Comparison of ENCODE assay signal across 20 cellular contexts in genomic region chr3:193530231-193531165, GRCh38. TPM values are rescaled to one million over a fixed set of nuclear protein-coding genes. Genes with fewer than 3 reads are reported as not detected.
"Had no signal": no experiment of that assay in that cellular context is flagged by ENCODE, and none has a peak within 500 bp of the region (broad histone marks: within the 10 kb centered on the region; RNA-seq: fewer than 3 reads in every experiment).

No MANE protein-coding gene starts in this region.

- ATAC-seq: activated CD4-positive, CD25-positive, alpha-beta regulatory T cell treated with anti-CD3 and anti-CD28 coated beads, Interleukin-2, amount 50 U/mL, for 24 hours; activated CD8-positive, alpha-beta T cell treated with anti-CD3 and anti-CD28 coated beads for 36 hours; activated T-cell treated with anti-CD3 and anti-CD28 coated beads, Interleukin-2, amount 50 U/mL, for 72 hours had no signal

- H3K9me3 ChIP-seq: colonic mucosa, Peyer's patch had no signal

- H3K4me1 ChIP-seq: colonic mucosa, Peyer's patch had no signal

- H3K36me3 ChIP-seq: colonic mucosa, Peyer's patch had no signal

- DNase-seq: activated CD4-positive, alpha-beta T cell treated with anti-CD3 and anti-CD28 coated beads for 4 hours; activated CD8-positive, alpha-beta memory T cell treated with anti-CD3 and anti-CD28 coated beads, Interleukin-2, amount 50 U/mL, for 4 hours; activated CD8-positive, alpha-beta T cell treated with anti-CD3 and anti-CD28 coated beads for 36 hours; activated naive CD4-positive, alpha-beta T cell; activated T-cell treated with anti-CD3 and anti-CD28 coated beads, Interleukin-2, amount 50 U/mL, for 72 hours; amygdala; caudate nucleus; colonic mucosa; KG1; NCI-H1092; NCI-H1930; NCI-H2171; NCI-H345; NCI-H510A; NCI-H526 treated with DMSO at 0.1 percent for 48 hours; NK-92 treated with Interleukin-12 subunit alpha and Interleukin-12 subunit beta, amount 100 ng/mL, for 24 hours; Peyer's patch; SHP77 treated with DMSO at 0.1 percent for 48 hours had no signal

- H3K27ac ChIP-seq: colonic mucosa, Peyer's patch had no signal

- H3K27me3 ChIP-seq: colonic mucosa, Peyer's patch had no signal

- H3K4me3 ChIP-seq: colonic mucosa, Peyer's patch had no signal

RNA-seq across cellular contexts. Expression of gene ATP13A4, which starts 24.2 kb away (rescaled TPM):
- total RNA-seq: SK-MEL-5 had no signal
